ENCODE assay signal across 34 cellular contexts in genomic region chr11:91596111-91596510, GRCh38.
"Had no signal": no experiment of that assay in that cellular context is flagged by ENCODE, and none has a peak within 500 bp of the region (broad histone marks: within the 10 kb centered on the region; RNA-seq: fewer than 3 reads in every experiment).

No MANE protein-coding gene starts in this region.

- DNase-seq: Karpas-422, Kasumi-1, MG63, MM.1S, MV-4-11, NCI-H1048, NCI-H1092, NCI-H1092 treated with DMSO at 0.1 percent for 48 hours, NCI-H1105, NCI-H1105 treated with DMSO at 0.1 percent for 48 hours, NCI-H1417, NCI-H1417 treated with DMSO at 0.1 percent for 48 hours, NCI-H1436, NCI-H1436 treated with DMSO at 0.1 percent for 48 hours, NCI-H146, NCI-H1694, NCI-H1694 treated with DMSO at 0.1 percent for 48 hours, NCI-H187, NCI-H187 treated with DMSO at 0.1 percent for 48 hours, NCI-H1930, NCI-H2029, NCI-H2029 treated with DMSO at 0.1 percent for 48 hours, NCI-H2081, NCI-H2081 treated with DMSO at 0.1 percent for 48 hours, NCI-H2107, NCI-H2171, NCI-H2171 treated with DMSO at 0.1 percent for 48 hours, NCI-H2227 treated with DMSO at 0.1 percent for 48 hours, NCI-H226, NCI-H345, NCI-H446, NCI-H446 treated with DMSO at 0.1 percent for 48 hours, NCI-H510A, NCI-H510A treated with DMSO at 0.1 percent for 48 hours had no signal

- H3K36me3 ChIP-seq: MG63 had no signal

- H3K27me3 ChIP-seq: MG63 had no signal

- H3K9me3 ChIP-seq: MG63 had no signal

- H3K4me3 ChIP-seq: MG63 had no signal
